20 cellular contexts compared by ENCODE assay signal in genomic region chrX:109301177-109301576, GRCh38.
A peak's percentile ranks its signal among the peaks of the same experiment; 100 is the strongest.
DNase-seq lines count a peak whose midpoint lies in the region; ATAC-seq, FAIRE-seq and TF ChIP-seq lines count a peak whose summit lies in the region.
"Had no signal": no experiment of that assay in that cellular context is flagged by ENCODE, and none has a peak within 500 bp of the region (broad histone marks: within the 10 kb centered on the region; RNA-seq: fewer than 3 reads in every experiment).

No MANE protein-coding gene starts in this region.

- no TSS peak for BruUV-seq in GM12878 (replicated peaks; lab: Mats Ljungman, UMichigan)

- no peaks in the 10 kb centered on the region; the same call in 2 of the 3 replicates for H3K9me3 ChIP-seq in GM12878 (replicated peaks; ENCODE audit: control insufficient read depth, insufficient read depth, low read length)
- H3K9me3 ChIP-seq: BLaER1 had no signal

- H2AFZ ChIP-seq in GM12878 (ENCODE audit: control insufficient read depth, low read depth, low read length), result no peak overlapping the region
- H2AFZ ChIP-seq: GM23248 had no signal

- H3K4me2 ChIP-seq in GM12878 (ENCODE audit: control insufficient read depth, insufficient read depth), result no peak overlapping the region
- H3K4me2 ChIP-seq: BLaER1 had no signal

- WGBS in GM12878 (ENCODE audit: insufficient coverage, insufficient replicate concordance, low lambda C conversion rate, missing lambda C conversion rate), result 19% methylated on average over 2 of the region's 2 CpGs

- no peak overlapping the region for H3K27ac ChIP-seq in GM12878 (ENCODE audit: control insufficient read depth, insufficient read depth)
- H3K27ac ChIP-seq: BLaER1, C4-2B, GM23248 had no signal

- H3K27me3 ChIP-seq in GM12878 (replicated peaks in 1 of 2; ENCODE audit: control insufficient read depth in 2 of 2, insufficient read depth in 2 of 2, low read length in 1 of 2), result no peaks in the 10 kb centered on the region

- POLR2A ChIA-PET in GM12878 (lab: Charles Lee), result interaction anchor here (0.9 to 1.1 kb wide), 3 partner anchors 17 to 72 kb away, joined by 3 to 4 read pairs (median 3); no protein-coding TSS in a partner anchor

- CTCF ChIA-PET in GM12878 (lab: Yijun Ruan, JAX), result interaction anchor here (0.6 to 1.3 kb wide), 4 partner anchors 9 to 252 kb away, joined by 3 to 4 read pairs (median 3); no protein-coding TSS in a partner anchor

- intact Hi-C loops in GM12878 (cut with micrococcal nuclease; ENCODE audit: unreplicated experiment), result no loop called here

- no peak overlapping the region for H3K4me3 ChIP-seq in GM12878
- H3K4me3 ChIP-seq: BLaER1, GM23248 had no signal

- no peak for DNase-seq in GM12878 (ENCODE audit: low read depth, low spot score)
- no peak for DNase-seq in COR-L47 (lab: John Stamatoyannopoulos, UW)
- DNase-seq: CD4-positive, CD25-positive, alpha-beta regulatory T cell; CD8-positive, alpha-beta T cell; DMS 273 treated with DMSO at 0.1 percent for 48 hours; DMS79; EL; GDM1; GM23248; H7; HCEC 1CT had no signal

- in situ Hi-C loops in GM12878 (cut with MboI), result no loop called here

- FAIRE-seq in GM12878 (lab: Jason Lieb, UNC), result no peak
- FAIRE-seq: D721Med, GM12892, H1 had no signal

- no peaks in the 10 kb centered on the region for H3K36me3 ChIP-seq in GM12878 (ENCODE audit: control insufficient read depth in 2 of 2, insufficient read depth in 2 of 2, low read length in 1 of 2)
- H3K36me3 ChIP-seq: BLaER1 had no signal

- no peaks in the 10 kb centered on the region for H3K79me2 ChIP-seq in GM12878 (ENCODE audit: control insufficient read depth, insufficient read depth, low read length)

- no peak overlapping the region for H3K9ac ChIP-seq in GM12878 (ENCODE audit: control insufficient read depth, insufficient read depth, low read length)
- H3K9ac ChIP-seq: BLaER1, GM23248 had no signal

- SMC1A ChIA-PET in GM12878 (lab: Charles Lee; ENCODE audit: uncharacterized antibody, unreplicated experiment), result interaction anchor here (0.8 to 2.2 kb wide), 11 partner anchors 11 to 116 kb away, joined by 3 to 11 read pairs (median 3); no protein-coding TSS in a partner anchor

- ATAC-seq in GM18498 (IDR thresholded peaks at IDR 0.05; ENCODE audit: unreplicated experiment) (peak; percentile 64), HG02798 (IDR thresholded peaks at IDR 0.05; ENCODE audit: poor library complexity, unreplicated experiment) (peak; percentile 69), GM12878 (peak; percentile 31; the same call in 1 of the 3 replicates), HG03108 (IDR thresholded peaks at IDR 0.05; ENCODE audit: unreplicated experiment) (no peak), HG03442 (IDR thresholded peaks at IDR 0.05; ENCODE audit: unreplicated experiment) (no peak)
- ATAC-seq: CD8-positive, alpha-beta T cell had no signal

- TF ChIP-seq RAD21 in GM12878 (IDR thresholded peaks at IDR 0.05; ENCODE audit: insufficient read depth, low read depth, low read length), result no peak

- TF ChIP-seq CTCF in GM12878 (IDR thresholded peaks at IDR 0.05 in 2 of 3, conservative IDR thresholded peaks at IDR 0.05 in 1 of 3; ENCODE audit: control insufficient read depth in 2 of 3, extremely low read depth in 1 of 3, insufficient read depth in 1 of 3, low read depth in 3 of 3, low read length in 3 of 3), result no peak

- H3K4me1 ChIP-seq in GM12878 (ENCODE audit: control insufficient read depth, insufficient read depth, low read length), result no peaks in the 10 kb centered on the region
- H3K4me1 ChIP-seq: BLaER1 had no signal

- no peak for TF ChIP-seq POLR2A in GM12878 (IDR thresholded peaks at IDR 0.05; ENCODE audit: low read depth, low read length)

- no peaks in the 10 kb centered on the region for H4K20me1 ChIP-seq in GM12878 (ENCODE audit: control insufficient read depth, insufficient read depth)
- H4K20me1 ChIP-seq: BLaER1 had no signal

- RAD21 ChIA-PET in GM12878 (lab: Charles Lee; ENCODE audit: unreplicated experiment), result interaction anchor here (1.4 to 2.3 kb wide), 4 partner anchors 30 to 83 kb away, joined by 3 to 8 read pairs (median 4); no protein-coding TSS in a partner anchor

- TF ChIP-seq EP300 in GM12878 (IDR thresholded peaks at IDR 0.05; ENCODE audit: borderline replicate concordance in 1 of 2, control insufficient read depth in 1 of 2, low read depth in 2 of 2, low read length in 2 of 2), result no peak

TF ChIP-seq in GM12878, 131 proteins besides CTCF, POLR2A, EP300 and RAD21 (continues in another document):
- TF ChIP-seq MEF2B (IDR thresholded peaks at IDR 0.05; ENCODE audit: partially characterized antibody, poor library complexity, severe bottlenecking), result no peak
- TF ChIP-seq IRF3 (IDR thresholded peaks at IDR 0.05), result no peak
- TF ChIP-seq SRF (IDR thresholded peaks at IDR 0.05; ENCODE audit: low read depth in 2 of 2, low read length in 2 of 2), result no peak
- TF ChIP-seq FOS (IDR thresholded peaks at IDR 0.05; ENCODE audit: borderline replicate concordance, extremely low read depth, insufficient read length), result no peak
- TF ChIP-seq SIN3A (IDR thresholded peaks at IDR 0.05; ENCODE audit: low read depth, low read length), result no peak
- no peak for TF ChIP-seq STAT3 (IDR thresholded peaks at IDR 0.05; ENCODE audit: low read depth, low read length)
- no peak for TF ChIP-seq ZNF592 (IDR thresholded peaks at IDR 0.05)
- no peak for TF ChIP-seq BCLAF1 (IDR thresholded peaks at IDR 0.05)
- TF ChIP-seq ZNF24 (IDR thresholded peaks at IDR 0.05), result no peak
- no peak for TF ChIP-seq ESRRA (IDR thresholded peaks at IDR 0.05; ENCODE audit: low read length)
- TF ChIP-seq LARP7 (IDR thresholded peaks at IDR 0.05), result no peak
- TF ChIP-seq YY1 (IDR thresholded peaks at IDR 0.05; ENCODE audit: low read depth, low read length), result no peak
- no peak for TF ChIP-seq SPI1 (IDR thresholded peaks at IDR 0.05; ENCODE audit: borderline replicate concordance, insufficient read depth, low read depth, low read length)
- no peak for TF ChIP-seq GABPA (IDR thresholded peaks at IDR 0.05; ENCODE audit: low read depth)
- TF ChIP-seq NFXL1 (IDR thresholded peaks at IDR 0.05; ENCODE audit: borderline replicate concordance), result no peak

Comparison
In these comparisons a context has a peak if more than half of its experiments do, and no peak if none do; other contexts are left out.
1. ATAC-seq: peak in GM18498 (single experiment), HG02798 (single experiment) and GM12878 (single experiment); none in HG03108 (single experiment) and HG03442 (single experiment).